In the genomic region with DNA sequence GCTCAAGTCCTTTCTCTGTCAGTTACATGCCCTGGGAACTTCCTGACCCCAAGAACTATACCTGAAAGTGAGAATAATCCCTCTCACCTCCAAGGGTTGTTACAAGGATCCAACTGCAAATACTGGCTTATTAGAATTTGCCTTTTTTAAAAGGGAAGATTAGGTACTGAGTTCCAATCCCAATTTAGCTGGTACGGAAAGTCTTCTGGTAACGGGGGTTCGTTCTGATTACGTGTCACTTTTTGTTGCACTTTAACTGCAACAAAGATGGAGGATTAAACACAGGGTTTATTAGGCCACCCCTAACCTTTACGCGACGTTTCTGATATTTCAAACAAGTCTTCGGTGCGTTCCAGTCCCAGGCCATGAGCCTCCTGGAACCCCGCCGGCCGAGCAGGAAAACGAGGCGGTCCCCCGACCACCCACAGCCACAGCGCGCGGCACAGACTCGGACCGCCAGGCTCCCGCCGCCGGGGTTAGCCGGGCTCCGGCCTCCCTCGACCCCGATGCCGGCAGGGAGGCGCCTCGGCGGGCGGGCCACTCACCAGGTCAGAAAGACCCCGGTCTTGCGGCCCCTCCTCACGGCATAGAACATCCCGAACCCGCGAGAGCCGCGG, we compare ENCODE assay signal across 1 cellular context.
A peak's percentile ranks its signal among the peaks of the same experiment; 100 is the strongest.
TF ChIP-seq lines count a peak whose summit lies in the region.

No MANE protein-coding gene starts in this region.

TF ChIP-seq in H1, 55 proteins besides CTCF, POLR2A, EP300 and RAD21:
- peak; percentile 98; the same call in 1 of the 2 replicates for TF ChIP-seq PHF8 (conservative IDR thresholded peaks at IDR 0.05; ENCODE audit: low read depth, low read length)
- TF ChIP-seq TCF12 (IDR thresholded peaks at IDR 0.05; ENCODE audit: low read depth, low read length): no peak
- TF ChIP-seq YY1 (IDR thresholded peaks at IDR 0.05; ENCODE audit: low read depth, low read length): 0 out of 2 replicates have a peak, but pooled peaks have one; percentile 11
